1 cellular context compared by ENCODE assay signal in genomic region chr12:12488296-12488695, GRCh38.
TF ChIP-seq lines count a peak whose summit lies in the region.

No MANE protein-coding gene starts in this region.

TF ChIP-seq in GM23338, 12 proteins besides CTCF, POLR2A, EP300 and RAD21:
- no peak for TF ChIP-seq ETS1 (IDR thresholded peaks at IDR 0.05)
- TF ChIP-seq EZH2phosphoT487 (IDR thresholded peaks at IDR 0.05; ENCODE audit: unreplicated experiment) = no peak
- TF ChIP-seq EZH2 (IDR thresholded peaks at IDR 0.05; ENCODE audit: low read depth, unreplicated experiment) = no peak
- no peak for TF ChIP-seq NANOG (IDR thresholded peaks at IDR 0.05; ENCODE audit: borderline replicate concordance)
- no peak for TF ChIP-seq POLR2AphosphoS5 (IDR thresholded peaks at IDR 0.05; ENCODE audit: low read depth)
- no peak for TF ChIP-seq JUNB (IDR thresholded peaks at IDR 0.05; ENCODE audit: unreplicated experiment)
- TF ChIP-seq CREB1 (CRISPR knock-in tag; IDR thresholded peaks at IDR 0.05; ENCODE audit: low read depth) = no peak
- TF ChIP-seq REST (IDR thresholded peaks at IDR 0.05; ENCODE audit: unreplicated experiment) = no peak
- no peak for TF ChIP-seq ZNF114 (CRISPR knock-in tag; IDR thresholded peaks at IDR 0.05)
- no peak for TF ChIP-seq STAT1 (IDR thresholded peaks at IDR 0.05; ENCODE audit: unreplicated experiment)
- TF ChIP-seq ZNF331 (CRISPR knock-in tag; IDR thresholded peaks at IDR 0.05; ENCODE audit: low read depth) = no peak
- no peak for TF ChIP-seq ZNF462 (CRISPR knock-in tag; IDR thresholded peaks at IDR 0.05)
